In genomic region chr2:87754759-87755158, GRCh38 we compare ENCODE assay signal across 2 cellular contexts. TPM values are rescaled to one million over a fixed set of nuclear protein-coding genes. Genes with fewer than 3 reads are reported as not detected.
"Had no signal": no experiment of that assay in that cellular context is flagged by ENCODE, and none has a peak within 500 bp of the region (broad histone marks: within the 10 kb centered on the region; RNA-seq: fewer than 3 reads in every experiment).

No MANE protein-coding gene starts in this region.

RNA-seq across cellular contexts. Expression of gene PLGLB2, which starts 6.9 kb away (rescaled TPM):
- total RNA-seq: epithelial cell of proximal tubule, foreskin keratinocyte had no signal
